Comparison of ENCODE assay signal across 32 cellular contexts in genomic region chr7:118220583-118220982, GRCh38. TPM values are rescaled to one million over a fixed set of nuclear protein-coding genes. Genes with fewer than 3 reads are reported as not detected.
"Had no signal": no experiment of that assay in that cellular context is flagged by ENCODE, and none has a peak within 500 bp of the region (broad histone marks: within the 10 kb centered on the region; RNA-seq: fewer than 3 reads in every experiment).

No MANE protein-coding gene starts in this region.

- H3K27ac Mint-ChIP-seq: activated B cell treated with CpG ODN at 0.5 μM for 24 hours; activated CD4-positive, alpha-beta memory T cell treated with anti-CD3 and anti-CD28 coated beads for 36 hours; activated CD4-positive, alpha-beta T cell treated with anti-CD3 and anti-CD28 coated beads, Interleukin-2, amount 10 ng/mL, durations not matched to agents 24 days and 14 days; activated naive CD4-positive, alpha-beta T cell treated with anti-CD3 and anti-CD28 coated beads for 36 hours; activated naive CD4-positive, alpha-beta T cell treated with anti-CD3 and anti-CD28 coated beads, Interleukin-2, amount 50 U/mL, for 72 hours; activated naive CD8-positive, alpha-beta T cell treated with anti-CD3 and anti-CD28 coated beads, Interleukin-2, amount 10 ng/mL, durations not matched to agents 7 days and 5 days; activated T-cell treated with anti-CD3 and anti-CD28 coated beads, Interleukin-2, amount 50 U/mL, for 72 hours; activated T-helper 1 cell treated with anti-CD3 and anti-CD28 coated beads, Interleukin-12 subunit alpha, Interleukin-12 subunit beta, Interleukin-2, Interleukin-4 antibody, amounts not matched to agents 30 ng/mL and 10 ng/mL and 1 ng/mL, durations not matched to agents 14 hours and 24 hours and 36 hours; activated T-helper 17 cell treated with anti-CD3 and anti-CD28 coated beads, Interleukin-2, amount 50 U/mL, for 72 hours; T-helper 1 cell treated with Interleukin-12 subunit alpha and Interleukin-12 subunit beta and Interleukin-4 antibody, amounts not matched to agents 30 μg/mL and 1 μg/mL, for 36 hours; T-helper 2 cell treated with Interferon-gamma antibody and Interleukin-4, amounts not matched to agents 5 μg/mL and 100 μg/mL, for 36 hours had no signal

- H3K4me3 Mint-ChIP-seq: activated B cell treated with CpG ODN at 0.5 μM for 24 hours; activated CD4-positive, alpha-beta memory T cell treated with anti-CD3 and anti-CD28 coated beads for 36 hours; activated CD4-positive, alpha-beta T cell treated with anti-CD3 and anti-CD28 coated beads, Interleukin-2, amount 10 ng/mL, durations not matched to agents 24 days and 14 days; activated naive CD4-positive, alpha-beta T cell treated with anti-CD3 and anti-CD28 coated beads for 36 hours; activated naive CD8-positive, alpha-beta T cell treated with anti-CD3 and anti-CD28 coated beads, Interleukin-2, amount 10 ng/mL, durations not matched to agents 7 days and 5 days; activated T-cell treated with anti-CD3 and anti-CD28 coated beads, Interleukin-2, amount 50 U/mL, for 4 hours; activated T-cell treated with anti-CD3 and anti-CD28 coated beads, Interleukin-2, amount 50 U/mL, for 72 hours; activated T-helper 1 cell treated with anti-CD3 and anti-CD28 coated beads, Interleukin-12 subunit alpha, Interleukin-12 subunit beta, Interleukin-2, Interleukin-4 antibody, amounts not matched to agents 30 ng/mL and 10 ng/mL and 1 ng/mL, durations not matched to agents 14 hours and 24 hours and 36 hours; activated T-helper 17 cell treated with anti-CD3 and anti-CD28 coated beads, Interleukin-2, amount 50 U/mL, for 72 hours; T-helper 1 cell treated with Interleukin-12 subunit alpha and Interleukin-12 subunit beta and Interleukin-4 antibody, amounts not matched to agents 30 μg/mL and 1 μg/mL, for 36 hours; T-helper 2 cell treated with Interferon-gamma antibody and Interleukin-4, amounts not matched to agents 5 μg/mL and 100 μg/mL, for 36 hours had no signal

- H3K4me1 Mint-ChIP-seq: activated B cell treated with CpG ODN at 0.5 μM for 24 hours; activated CD4-positive, alpha-beta T cell treated with anti-CD3 and anti-CD28 coated beads, Interleukin-2, amount 10 ng/mL, durations not matched to agents 24 days and 14 days; activated naive CD8-positive, alpha-beta T cell treated with anti-CD3 and anti-CD28 coated beads, Interleukin-2, amount 10 ng/mL, durations not matched to agents 7 days and 5 days; activated T-helper 17 cell treated with anti-CD3 and anti-CD28 coated beads, Interleukin-2, amount 50 U/mL, for 72 hours had no signal

- DNase-seq: activated B cell treated with CpG ODN at 0.5 μM for 24 hours; activated CD4-positive, alpha-beta memory T cell treated with anti-CD3 and anti-CD28 coated beads for 36 hours; activated CD4-positive, alpha-beta T cell treated with anti-CD3 and anti-CD28 coated beads for 4 hours; activated CD4-positive, alpha-beta T cell treated with anti-CD3 and anti-CD28 coated beads, Interleukin-2, amount 10 ng/mL, durations not matched to agents 24 days and 14 days; activated CD4-positive, alpha-beta T cell treated with anti-CD3 and anti-CD28 coated beads, Interleukin-2, amount 50 U/mL, for 1 hour; activated CD4-positive, alpha-beta T cell treated with anti-CD3 and anti-CD28 coated beads, Interleukin-2, amount 50 U/mL, for 4 hours; activated CD4-positive, CD25-positive, alpha-beta regulatory T cell treated with anti-CD3 and anti-CD28 coated beads, Interleukin-2, amount 50 U/mL, for 72 hours; activated CD8-positive, alpha-beta memory T cell treated with anti-CD3 and anti-CD28 coated beads, Interleukin-2, amount 50 U/mL, for 4 hours; activated effector memory CD4-positive, alpha-beta T cell treated with anti-CD3 and anti-CD28 coated beads, Interleukin-2, amount 50 U/mL, for 16 hours; activated gamma-delta T cell treated with Interleukin-2 at 50 U/mL for 16 hours; activated naive CD4-positive, alpha-beta T cell; activated naive CD4-positive, alpha-beta T cell treated with anti-CD3 and anti-CD28 coated beads for 36 hours; activated naive CD4-positive, alpha-beta T cell treated with anti-CD3 and anti-CD28 coated beads, Interleukin-2, amount 50 U/mL, for 16 hours; activated naive CD8-positive, alpha-beta T cell treated with anti-CD3 and anti-CD28 coated beads, Interleukin-2, amount 10 ng/mL, durations not matched to agents 7 days and 5 days; activated T-cell treated with anti-CD3 and anti-CD28 coated beads for 4 hours; activated T-cell treated with anti-CD3 and anti-CD28 coated beads, Interleukin-2, amount 50 U/mL, for 1 hour; activated T-cell treated with anti-CD3 and anti-CD28 coated beads, Interleukin-2, amount 50 U/mL, for 4 hours; activated T-cell treated with anti-CD3 and anti-CD28 coated beads, Interleukin-2, amount 50 U/mL, for 72 hours; adrenal gland; amniotic stem cell; aorta; body of pancreas; brain microvascular endothelial cell; central memory CD4-positive, alpha-beta T cell; T-helper 1 cell; T-helper 2 cell; T-helper 9 cell had no signal

- H3K9me3 Mint-ChIP-seq: activated B cell treated with CpG ODN at 0.5 μM for 24 hours; activated CD4-positive, alpha-beta memory T cell treated with anti-CD3 and anti-CD28 coated beads for 36 hours; activated CD4-positive, alpha-beta T cell treated with anti-CD3 and anti-CD28 coated beads, Interleukin-2, amount 10 ng/mL, durations not matched to agents 24 days and 14 days; activated naive CD4-positive, alpha-beta T cell treated with anti-CD3 and anti-CD28 coated beads for 36 hours; activated naive CD4-positive, alpha-beta T cell treated with anti-CD3 and anti-CD28 coated beads, Interleukin-2, amount 50 U/mL, for 72 hours; activated naive CD8-positive, alpha-beta T cell treated with anti-CD3 and anti-CD28 coated beads, Interleukin-2, amount 10 ng/mL, durations not matched to agents 7 days and 5 days; activated T-cell treated with anti-CD3 and anti-CD28 coated beads, Interleukin-2, amount 50 U/mL, for 4 hours; activated T-cell treated with anti-CD3 and anti-CD28 coated beads, Interleukin-2, amount 50 U/mL, for 72 hours; activated T-helper 1 cell treated with anti-CD3 and anti-CD28 coated beads, Interleukin-12 subunit alpha, Interleukin-12 subunit beta, Interleukin-2, Interleukin-4 antibody, amounts not matched to agents 30 ng/mL and 10 ng/mL and 1 ng/mL, durations not matched to agents 14 hours and 24 hours and 36 hours; activated T-helper 17 cell treated with anti-CD3 and anti-CD28 coated beads, Interleukin-2, amount 50 U/mL, for 72 hours; T-helper 1 cell treated with Interleukin-12 subunit alpha and Interleukin-12 subunit beta and Interleukin-4 antibody, amounts not matched to agents 30 μg/mL and 1 μg/mL, for 36 hours; T-helper 2 cell treated with Interferon-gamma antibody and Interleukin-4, amounts not matched to agents 5 μg/mL and 100 μg/mL, for 36 hours had no signal

- H3K36me3 Mint-ChIP-seq: activated CD4-positive, alpha-beta memory T cell treated with anti-CD3 and anti-CD28 coated beads for 36 hours; activated naive CD4-positive, alpha-beta T cell treated with anti-CD3 and anti-CD28 coated beads, Interleukin-2, amount 50 U/mL, for 72 hours; activated naive CD8-positive, alpha-beta T cell treated with anti-CD3 and anti-CD28 coated beads, Interleukin-2, amount 10 ng/mL, durations not matched to agents 7 days and 5 days had no signal

- H3K27me3 Mint-ChIP-seq: activated CD4-positive, alpha-beta memory T cell treated with anti-CD3 and anti-CD28 coated beads for 36 hours; activated naive CD8-positive, alpha-beta T cell treated with anti-CD3 and anti-CD28 coated beads, Interleukin-2, amount 10 ng/mL, durations not matched to agents 7 days and 5 days had no signal

- ATAC-seq: activated naive CD4-positive, alpha-beta T cell treated with anti-CD3 and anti-CD28 coated beads, Interleukin-2, amount 50 U/mL, for 72 hours; activated T-cell treated with anti-CD3 and anti-CD28 coated beads, Interleukin-2, amount 50 U/mL, for 4 hours; activated T-cell treated with anti-CD3 and anti-CD28 coated beads, Interleukin-2, amount 50 U/mL, for 72 hours; activated T-helper 17 cell treated with anti-CD3 and anti-CD28 coated beads, Interleukin-2, amount 50 U/mL, for 72 hours; body of pancreas had no signal

RNA-seq across cellular contexts. Expression of gene ANKRD7, which starts 3.9 kb away (rescaled TPM):
- total RNA-seq: activated B cell treated with CpG ODN at 0.5 μM for 24 hours; activated CD4-positive, alpha-beta memory T cell treated with anti-CD3 and anti-CD28 coated beads for 36 hours; activated CD4-positive, alpha-beta T cell treated with anti-CD3 and anti-CD28 coated beads, Interleukin-2, amount 10 ng/mL, durations not matched to agents 24 days and 14 days; activated T-helper 1 cell treated with anti-CD3 and anti-CD28 coated beads, Interleukin-12 subunit alpha, Interleukin-12 subunit beta, Interleukin-2, Interleukin-4 antibody, amounts not matched to agents 30 ng/mL and 10 ng/mL and 1 ng/mL, durations not matched to agents 14 hours and 24 hours and 36 hours had no signal
